ENCODE assay signal across 27 cellular contexts in genomic region chr5:66224273-66224672, GRCh38.
"Had no signal": no experiment of that assay in that cellular context is flagged by ENCODE, and none has a peak within 500 bp of the region (broad histone marks: within the 10 kb centered on the region; RNA-seq: fewer than 3 reads in every experiment).

No MANE protein-coding gene starts in this region.

- ATAC-seq: activated CD4-positive, alpha-beta T cell treated with anti-CD3 and anti-CD28 coated beads for 36 hours; activated naive CD4-positive, alpha-beta T cell treated with anti-CD3 and anti-CD28 coated beads, Interleukin-2, amount 50 U/mL, for 72 hours; activated T-cell treated with anti-CD3 and anti-CD28 coated beads, Interleukin-2, amount 50 U/mL, for 72 hours; heart left ventricle; naive thymus-derived CD4-positive, alpha-beta T cell; stimulated activated memory B cell treated with anti-CD40 and anti-IgM and Interleukin-4, amounts not matched to agents 10 μg/mL and 1 μg/mL and 100 μg/mL, for 72 hours had no signal

- H3K9me3 ChIP-seq: ovary, thyroid gland, upper lobe of left lung, vagina had no signal

- FAIRE-seq: bronchial epithelial cell, endometrium, kidney, small intestine had no signal

- H3K27ac ChIP-seq: heart left ventricle, ovary, sigmoid colon, stomach, thyroid gland, upper lobe of left lung, vagina had no signal

- H3K27me3 ChIP-seq: heart left ventricle, ovary, sigmoid colon, stomach, thyroid gland, upper lobe of left lung, vagina had no signal

- DNase-seq: activated CD4-positive, CD25-positive, alpha-beta regulatory T cell; activated naive CD4-positive, alpha-beta T cell; activated T-cell treated with anti-CD3 and anti-CD28 coated beads for 4 hours; activated T-cell treated with anti-CD3 and anti-CD28 coated beads, Interleukin-2, amount 50 U/mL, for 72 hours; effector CD8-positive, alpha-beta T cell; foreskin fibroblast; heart left ventricle; immature natural killer cell; kidney; midbrain; naive thymus-derived CD4-positive, alpha-beta T cell; ovary; retina; sigmoid colon; small intestine; stimulated activated CD4-positive, alpha-beta T cell treated with anti-CD3 and anti-CD28 coated beads, Interleukin-1b, Interleukin-23, amount 100 ng/mL, for 48 hours; stimulated activated CD4-positive, alpha-beta T cell treated with anti-CD3 and anti-CD28 coated beads, Interleukin-4, amount 100 ng/mL, for 4 hours; stimulated activated CD8-positive, alpha-beta memory T cell treated with anti-CD3 and anti-CD28 coated beads, Interleukin-4, amount 100 ng/mL, for 48 hours; stomach; upper lobe of left lung had no signal

- H3K4me3 ChIP-seq: heart left ventricle, ovary, sigmoid colon, stomach, thyroid gland, upper lobe of left lung, vagina had no signal

- H3K4me1 ChIP-seq: heart left ventricle, sigmoid colon, stomach, upper lobe of left lung, vagina had no signal

- H3K36me3 ChIP-seq: heart left ventricle, ovary, sigmoid colon, thyroid gland, upper lobe of left lung, vagina had no signal
